ENCODE assay signal across 11 cellular contexts in the genomic region with DNA sequence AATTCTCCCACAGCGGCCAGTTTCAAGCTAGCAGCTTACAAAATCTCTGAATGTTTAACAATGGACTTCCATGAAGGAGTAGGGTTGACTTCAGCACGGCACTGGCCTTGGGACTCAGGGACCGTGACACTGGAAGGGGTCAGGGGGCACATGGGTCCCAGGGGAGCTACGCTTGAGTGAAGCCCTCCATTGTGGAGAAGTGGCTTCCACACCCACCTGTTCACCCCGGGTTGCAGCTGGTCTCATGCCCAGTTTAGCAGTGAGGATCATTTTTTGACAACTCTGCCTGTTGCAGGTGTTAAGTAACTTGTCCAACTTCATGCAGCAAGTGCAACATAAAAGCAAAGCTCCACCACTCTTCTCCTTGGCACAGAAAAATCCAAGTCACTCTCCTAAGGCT.
A peak's percentile ranks its signal among the peaks of the same experiment; 100 is the strongest.
DNase-seq lines count a peak whose midpoint lies in the region; ATAC-seq and TF ChIP-seq lines count a peak whose summit lies in the region.
"Had no signal": no experiment of that assay in that cellular context is flagged by ENCODE, and none has a peak within 500 bp of the region (broad histone marks: within the 10 kb centered on the region; RNA-seq: fewer than 3 reads in every experiment).

No MANE protein-coding gene starts in this region.

- peaks cover 6% of the 10 kb centered on the region; the same call in 2 of the 3 replicates for H3K9me3 Mint-ChIP-seq in GM23338
- H3K9me3 Mint-ChIP-seq: activated T-helper 1 cell treated with anti-CD3 and anti-CD28 coated beads, Interleukin-12 subunit alpha, Interleukin-12 subunit beta, Interleukin-2, Interleukin-4 antibody, amounts not matched to agents 30 ng/mL and 10 ng/mL and 1 ng/mL, durations not matched to agents 14 hours and 24 hours and 36 hours; mesothelial cell of epicardium had no signal

- H3K4me3 ChIP-seq in GM23338 (no peak overlapping the region), SJSA1 (no peak overlapping the region), foreskin fibroblast (ENCODE audit: low read depth in 1 of 2, low read length in 2 of 2) (peak overlapping the region; percentile 41 to 54), smooth muscle cell (no peak overlapping the region), WERI-Rb-1 (ENCODE audit: low read depth, low read length) (no peak overlapping the region)

- no peak overlapping the region for H3K27ac Mint-ChIP-seq in GM23338
- H3K27ac Mint-ChIP-seq: activated T-helper 1 cell treated with anti-CD3 and anti-CD28 coated beads, Interleukin-12 subunit alpha, Interleukin-12 subunit beta, Interleukin-2, Interleukin-4 antibody, amounts not matched to agents 30 ng/mL and 10 ng/mL and 1 ng/mL, durations not matched to agents 14 hours and 24 hours and 36 hours had no signal

- H2AFZ ChIP-seq in GM23338 (peak overlapping the region; percentile 66; the same call in 1 of the 2 replicates), smooth muscle cell (ENCODE audit: low read depth) (no peak overlapping the region)

- H3K27ac ChIP-seq in GM23338 (ENCODE audit: low read depth) (no peak overlapping the region), SJSA1 (peak overlapping the region; percentile 68), smooth muscle cell (ENCODE audit: low read depth) (no peak overlapping the region), WERI-Rb-1 (no peak overlapping the region)

- H3K9ac ChIP-seq in smooth muscle cell (ENCODE audit: low read depth), result no peak overlapping the region

- WGBS in smooth muscle cell (ENCODE audit: low lambda C conversion rate), result 93% methylated on average over 5 of the region's 5 CpGs

- H4K20me1 ChIP-seq in GM23338 (replicated peaks; ENCODE audit: insufficient read depth), result no peaks in the 10 kb centered on the region
- H4K20me1 ChIP-seq in smooth muscle cell (ENCODE audit: low read depth), result no peaks in the 10 kb centered on the region

- ATAC-seq in GM23338, result no peak
- ATAC-seq: esophagus mucosa had no signal

- H3K27me3 Mint-ChIP-seq in GM23338 (ENCODE audit: insufficient read depth, low read depth, poor library complexity), result peaks cover 6% of the 10 kb centered on the region

- H3K4me2 ChIP-seq in GM23338, result no peak overlapping the region
- H3K4me2 ChIP-seq in smooth muscle cell, result peak overlapping the region; percentile 71

- no peaks in the 10 kb centered on the region for H3K4me1 ChIP-seq in GM23338 (ENCODE audit: insufficient read depth)
- H3K4me1 ChIP-seq in SJSA1 (replicated peaks), result peaks cover 18% of the 10 kb centered on the region
- peaks cover 5% of the 10 kb centered on the region for H3K4me1 ChIP-seq in smooth muscle cell (ENCODE audit: low read depth)

- TF ChIP-seq CTCF in GM23338 (conservative IDR thresholded peaks at IDR 0.05; ENCODE audit: low read depth in 2 of 2) (no peak), foreskin fibroblast (IDR thresholded peaks at IDR 0.05; ENCODE audit: low read depth, low read length) (no peak), smooth muscle cell (IDR thresholded peaks at IDR 0.05; ENCODE audit: borderline replicate concordance, insufficient read depth, poor library complexity, severe bottlenecking) (no peak), WERI-Rb-1 (IDR thresholded peaks at IDR 0.05; ENCODE audit: low read depth, low read length) (no peak)

- H3K9me3 ChIP-seq in SJSA1 (replicated peaks) (no peaks in the 10 kb centered on the region), smooth muscle cell (replicated peaks; ENCODE audit: low read depth) (no peaks in the 10 kb centered on the region), WERI-Rb-1 (ENCODE audit: severe bottlenecking) (no peaks in the 10 kb centered on the region)

- DNase-seq in GM23338 (ENCODE audit: low spot score), result no peak
- no peak for DNase-seq in SJSA1 (ENCODE audit: low read depth in 1 of 2, low spot score in 2 of 2)
- no peak for DNase-seq in foreskin fibroblast
- DNase-seq in smooth muscle cell (lab: John Stamatoyannopoulos, UW; ENCODE audit: unreplicated experiment), result no peak
- DNase-seq in stimulated activated CD4-positive, alpha-beta T cell treated with anti-CD3 and anti-CD28 coated beads, Interleukin-12 subunit alpha, Interleukin-12 subunit beta, amount 100 ng/mL, for 4 hours, result no peak
- no peak for DNase-seq in WERI-Rb-1
- DNase-seq in NCI-H748 treated with DMSO at 0.1 percent for 48 hours (lab: John Stamatoyannopoulos, UW), result no peak
- DNase-seq: NCI-H1417 treated with DMSO at 0.1 percent for 48 hours had no signal

- H3K4me3 Mint-ChIP-seq in GM23338, result no peak overlapping the region

- no peaks in the 10 kb centered on the region for H3K36me3 ChIP-seq in GM23338 (ENCODE audit: insufficient read depth)
- H3K36me3 ChIP-seq in SJSA1, result no peaks in the 10 kb centered on the region
- H3K36me3 ChIP-seq in smooth muscle cell (ENCODE audit: low read depth), result no peaks in the 10 kb centered on the region
- no peaks in the 10 kb centered on the region for H3K36me3 ChIP-seq in WERI-Rb-1

- H3K9me2 ChIP-seq in GM23338 (ENCODE audit: insufficient read depth), result no peaks in the 10 kb centered on the region

- H3K27me3 ChIP-seq in GM23338 (ENCODE audit: insufficient read depth), result no peaks in the 10 kb centered on the region
- no peaks in the 10 kb centered on the region for H3K27me3 ChIP-seq in SJSA1 (replicated peaks)
- no peaks in the 10 kb centered on the region for H3K27me3 ChIP-seq in smooth muscle cell (ENCODE audit: low read depth)
- H3K27me3 ChIP-seq in WERI-Rb-1 (ENCODE audit: insufficient read depth, low read depth, severe bottlenecking), result no peaks in the 10 kb centered on the region

- no peaks in the 10 kb centered on the region for H3F3A ChIP-seq in GM23338 (replicated peaks; ENCODE audit: low read depth)
- peaks cover 4% of the 10 kb centered on the region for H3F3A ChIP-seq in smooth muscle cell (ENCODE audit: low read depth)

- no peaks in the 10 kb centered on the region for H3K79me2 ChIP-seq in GM23338 (replicated peaks; ENCODE audit: insufficient read depth)
- H3K79me2 ChIP-seq in smooth muscle cell (ENCODE audit: low read depth), result no peaks in the 10 kb centered on the region

- no peaks in the 10 kb centered on the region for H3K36me3 Mint-ChIP-seq in GM23338 (ENCODE audit: low read depth)
- H3K36me3 Mint-ChIP-seq: mesothelial cell of epicardium had no signal

- peaks cover 4% of the 10 kb centered on the region; the same call in 1 of the 3 replicates for H3K4me1 Mint-ChIP-seq in GM23338

TF ChIP-seq in GM23338, 12 proteins besides CTCF, POLR2A, EP300 and RAD21:
- TF ChIP-seq NANOG (IDR thresholded peaks at IDR 0.05; ENCODE audit: borderline replicate concordance) (no peak), CREB1 (CRISPR knock-in tag; IDR thresholded peaks at IDR 0.05; ENCODE audit: low read depth) (no peak)
- TF ChIP-seq, protein P1, sequence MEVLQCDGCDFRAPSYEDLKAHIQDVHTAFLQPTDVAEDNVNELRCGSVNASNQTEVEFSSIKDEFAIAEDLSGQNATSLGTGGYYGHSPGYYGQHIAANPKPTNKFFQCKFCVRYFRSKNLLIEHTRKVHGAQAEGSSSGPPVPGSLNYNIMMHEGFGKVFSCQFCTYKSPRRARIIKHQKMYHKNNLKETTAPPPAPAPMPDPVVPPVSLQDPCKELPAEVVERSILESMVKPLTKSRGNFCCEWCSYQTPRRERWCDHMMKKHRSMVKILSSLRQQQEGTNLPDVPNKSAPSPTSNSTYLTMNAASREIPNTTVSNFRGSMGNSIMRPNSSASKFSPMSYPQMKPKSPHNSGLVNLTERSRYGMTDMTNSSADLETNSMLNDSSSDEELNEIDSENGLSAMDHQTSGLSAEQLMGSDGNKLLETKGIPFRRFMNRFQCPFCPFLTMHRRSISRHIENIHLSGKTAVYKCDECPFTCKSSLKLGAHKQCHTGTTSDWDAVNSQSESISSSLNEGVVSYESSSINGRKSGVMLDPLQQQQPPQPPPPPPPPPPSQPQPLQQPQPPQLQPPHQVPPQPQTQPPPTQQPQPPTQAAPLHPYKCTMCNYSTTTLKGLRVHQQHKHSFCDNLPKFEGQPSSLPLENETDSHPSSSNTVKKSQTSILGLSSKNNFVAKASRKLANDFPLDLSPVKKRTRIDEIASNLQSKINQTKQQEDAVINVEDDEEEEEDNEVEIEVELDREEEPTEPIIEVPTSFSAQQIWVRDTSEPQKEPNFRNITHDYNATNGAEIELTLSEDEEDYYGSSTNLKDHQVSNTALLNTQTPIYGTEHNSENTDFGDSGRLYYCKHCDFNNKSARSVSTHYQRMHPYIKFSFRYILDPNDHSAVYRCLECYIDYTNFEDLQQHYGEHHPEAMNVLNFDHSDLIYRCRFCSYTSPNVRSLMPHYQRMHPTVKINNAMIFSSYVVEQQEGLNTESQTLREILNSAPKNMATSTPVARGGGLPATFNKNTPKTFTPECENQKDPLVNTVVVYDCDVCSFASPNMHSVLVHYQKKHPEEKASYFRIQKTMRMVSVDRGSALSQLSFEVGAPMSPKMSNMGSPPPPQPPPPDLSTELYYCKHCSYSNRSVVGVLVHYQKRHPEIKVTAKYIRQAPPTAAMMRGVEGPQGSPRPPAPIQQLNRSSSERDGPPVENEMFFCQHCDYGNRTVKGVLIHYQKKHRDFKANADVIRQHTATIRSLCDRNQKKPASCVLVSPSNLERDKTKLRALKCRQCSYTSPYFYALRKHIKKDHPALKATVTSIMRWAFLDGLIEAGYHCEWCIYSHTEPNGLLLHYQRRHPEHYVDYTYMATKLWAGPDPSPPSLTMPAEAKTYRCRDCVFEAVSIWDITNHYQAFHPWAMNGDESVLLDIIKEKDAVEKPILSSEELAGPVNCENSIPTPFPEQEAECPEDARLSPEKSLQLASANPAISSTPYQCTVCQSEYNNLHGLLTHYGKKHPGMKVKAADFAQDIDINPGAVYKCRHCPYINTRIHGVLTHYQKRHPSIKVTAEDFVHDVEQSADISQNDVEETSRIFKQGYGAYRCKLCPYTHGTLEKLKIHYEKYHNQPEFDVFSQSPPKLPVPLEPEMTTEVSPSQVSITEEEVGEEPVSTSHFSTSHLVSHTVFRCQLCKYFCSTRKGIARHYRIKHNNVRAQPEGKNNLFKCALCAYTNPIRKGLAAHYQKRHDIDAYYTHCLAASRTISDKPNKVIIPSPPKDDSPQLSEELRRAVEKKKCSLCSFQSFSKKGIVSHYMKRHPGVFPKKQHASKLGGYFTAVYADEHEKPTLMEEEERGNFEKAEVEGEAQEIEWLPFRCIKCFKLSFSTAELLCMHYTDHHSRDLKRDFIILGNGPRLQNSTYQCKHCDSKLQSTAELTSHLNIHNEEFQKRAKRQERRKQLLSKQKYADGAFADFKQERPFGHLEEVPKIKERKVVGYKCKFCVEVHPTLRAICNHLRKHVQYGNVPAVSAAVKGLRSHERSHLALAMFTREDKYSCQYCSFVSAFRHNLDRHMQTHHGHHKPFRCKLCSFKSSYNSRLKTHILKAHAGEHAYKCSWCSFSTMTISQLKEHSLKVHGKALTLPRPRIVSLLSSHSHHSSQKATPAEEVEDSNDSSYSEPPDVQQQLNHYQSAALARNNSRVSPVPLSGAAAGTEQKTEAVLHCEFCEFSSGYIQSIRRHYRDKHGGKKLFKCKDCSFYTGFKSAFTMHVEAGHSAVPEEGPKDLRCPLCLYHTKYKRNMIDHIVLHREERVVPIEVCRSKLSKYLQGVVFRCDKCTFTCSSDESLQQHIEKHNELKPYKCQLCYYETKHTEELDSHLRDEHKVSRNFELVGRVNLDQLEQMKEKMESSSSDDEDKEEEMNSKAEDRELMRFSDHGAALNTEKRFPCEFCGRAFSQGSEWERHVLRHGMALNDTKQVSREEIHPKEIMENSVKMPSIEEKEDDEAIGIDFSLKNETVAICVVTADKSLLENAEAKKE (CRISPR knock-in tag; IDR thresholded peaks at IDR 0.05), result no peak
TF ChIP-seq in GM23338: peak in this region for 0.

Comparison
In these comparisons a context has a peak if more than half of its experiments do, and no peak if none do; other contexts are left out.
1. H3K4me3 ChIP-seq: peak in foreskin fibroblast (2 of 2); none in GM23338 (single experiment), SJSA1 (single experiment), smooth muscle cell (single experiment) and WERI-Rb-1 (single experiment).